1 cellular context compared by ENCODE assay signal in the genomic region with DNA sequence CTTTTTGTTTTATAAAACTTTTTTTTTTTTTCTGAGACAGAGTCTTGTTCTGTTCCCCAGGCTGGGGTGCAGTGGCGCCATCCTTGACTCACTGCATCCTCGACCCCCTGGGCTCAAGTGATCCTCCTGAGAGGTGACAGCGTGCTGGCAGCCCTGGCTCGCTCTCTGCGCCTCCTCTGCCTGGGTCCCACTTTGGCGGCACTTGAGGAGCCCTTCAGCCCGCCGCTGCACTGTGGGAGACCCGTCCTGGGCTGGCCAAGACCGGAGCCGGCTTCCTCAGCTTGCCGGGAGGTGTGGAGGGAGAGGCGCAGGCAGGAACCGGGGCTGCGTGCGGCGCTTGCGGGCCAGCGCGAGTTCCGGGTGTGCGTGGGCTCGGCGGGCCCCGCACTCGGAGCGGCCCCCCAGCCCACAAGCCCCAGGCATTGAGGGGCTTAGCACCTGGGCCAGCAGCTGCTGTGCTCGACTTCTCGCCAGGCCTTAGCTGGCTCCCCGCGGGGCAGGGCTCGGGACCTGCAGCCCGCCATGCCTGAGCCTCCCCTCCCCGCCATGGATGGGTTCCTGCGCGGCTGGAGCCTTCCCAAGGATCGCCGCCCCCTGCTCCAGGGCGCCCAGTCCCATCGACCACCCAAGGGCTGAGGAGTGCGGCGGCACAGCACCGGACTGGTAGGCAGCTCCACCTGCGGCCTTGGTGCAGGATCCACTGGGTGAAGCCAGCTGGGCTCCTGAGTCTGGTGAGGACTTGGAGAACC.
TF ChIP-seq lines count a peak whose summit lies in the region.

No MANE protein-coding gene starts in this region.

TF ChIP-seq in HepG2, 621 proteins besides CTCF, POLR2A, EP300 and RAD21:
- no peak for TF ChIP-seq ZNF782 (CRISPR knock-in tag; IDR thresholded peaks at IDR 0.05; ENCODE audit: borderline replicate concordance)
- TF ChIP-seq ZNF350 (CRISPR knock-in tag; IDR thresholded peaks at IDR 0.05; ENCODE audit: borderline replicate concordance, low read depth) = 0 out of 2 replicates have a peak, but pooled peaks have one; percentile 0
